19 cellular contexts compared by ENCODE assay signal in the genomic region with DNA sequence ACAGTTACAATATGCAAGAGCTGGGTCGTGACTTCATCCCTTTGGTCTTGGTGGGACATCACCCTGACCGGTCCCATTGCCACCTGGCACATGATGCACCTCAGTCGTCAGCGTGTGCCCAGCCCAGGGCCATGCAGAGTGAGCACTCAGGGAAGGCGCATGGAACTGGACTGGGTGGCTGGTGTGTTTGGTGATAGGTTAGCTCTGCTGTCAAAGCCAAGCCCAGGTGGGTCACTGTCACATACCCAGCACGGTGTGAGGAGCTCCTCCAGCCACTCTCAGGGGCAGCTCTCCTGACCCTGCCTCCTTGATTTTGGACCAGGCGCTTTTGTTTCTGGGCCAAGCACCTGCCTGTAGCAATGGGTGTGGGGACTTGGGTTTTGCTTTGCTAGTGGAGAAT.
DNase-seq lines count a peak whose midpoint lies in the region; ATAC-seq and TF ChIP-seq lines count a peak whose summit lies in the region.
"Had no signal": no experiment of that assay in that cellular context is flagged by ENCODE, and none has a peak within 500 bp of the region (broad histone marks: within the 10 kb centered on the region; RNA-seq: fewer than 3 reads in every experiment).

No MANE protein-coding gene starts in this region.

- H3K4me1 ChIP-seq in IMR-90 (ENCODE audit: control insufficient read depth, insufficient read depth, low read length) (peaks cover 29% of the 10 kb centered on the region), body of pancreas (peaks cover 66% of the 10 kb centered on the region), subcutaneous abdominal adipose tissue (ENCODE audit: control insufficient read depth in 5 of 5, insufficient read depth in 5 of 5, low read length in 5 of 5) (peaks cover 20 to 77% (median 65%) of the 10 kb centered on the region in 5 donors)

- peak overlapping the region; percentile 76 for H3K18ac ChIP-seq in IMR-90 (ENCODE audit: low read depth, low read length)

- peaks cover 4% of the 10 kb centered on the region for H3K27me3 Mint-ChIP-seq in nephron (ENCODE audit: low read depth)
- H3K27me3 Mint-ChIP-seq: activated CD8-positive, alpha-beta T cell treated with anti-CD3 and anti-CD28 coated beads for 36 hours; IgD-negative memory B cell had no signal

- 94% methylated on average over 3 of the region's 7 CpGs; no CpG with 5 or more reads in 1 of the 2 experiments for WGBS in IMR-90 (ENCODE audit: extremely low coverage in 2 of 2, insufficient read length in 1 of 2), 2 experiments
- WGBS in body of pancreas, 2 donors = 88 to 90% methylated on average over 3 to 7 of the region's 7 CpGs

- peak overlapping the region; percentile 96 for H3K14ac ChIP-seq in IMR-90 (replicated peaks; ENCODE audit: low read depth, low read length)

- peak overlapping the region; percentile 0; the same call in 1 of the 2 replicates for H3K9ac ChIP-seq in IMR-90 (ENCODE audit: low read depth, low read length)
- peak overlapping the region in 3 of 5 donors; percentile 51 to 66 (median 57) for H3K9ac ChIP-seq in subcutaneous abdominal adipose tissue (ENCODE audit: low read length in 5 of 5)

- no peak overlapping the region for H3K4me3 ChIP-seq in IMR-90 (ENCODE audit: insufficient read depth, low read depth, low read length)
- H3K4me3 ChIP-seq in body of pancreas = no peak overlapping the region
- no peak overlapping the region for H3K4me3 ChIP-seq in subcutaneous abdominal adipose tissue (ENCODE audit: low read depth in 1 of 5, low read length in 5 of 5)
- H3K4me3 ChIP-seq: adrenal gland had no signal

- peak overlapping the region; percentile 66 for H2AFZ ChIP-seq in IMR-90 (replicated peaks; ENCODE audit: low read length, poor library complexity)

- H2AK9ac ChIP-seq in IMR-90 (replicated peaks; ENCODE audit: low read depth, low read length, poor library complexity) = peak overlapping the region; percentile 84

- in situ Hi-C loops in IMR-90 (cut with MboI; ENCODE audit: low sequenced_read_pairs) = no loop called here

- TF ChIP-seq CTCF in IMR-90 (conservative IDR thresholded peaks at IDR 0.05; ENCODE audit: low read depth, low read length) (no peak), body of pancreas (IDR thresholded peaks at IDR 0.05) (no peak), nephron (IDR thresholded peaks at IDR 0.05; ENCODE audit: unreplicated experiment in 3 of 3) (no peak), GM20000 (IDR thresholded peaks at IDR 0.05; ENCODE audit: extremely low read depth, missing control alignments) (no peak)

- CTCF ChIA-PET in IMR-90 (lab: Yijun Ruan, JAX) = interaction anchor here (0.6 kb wide), 1 partner anchor 601 kb away, joined by 3 read pairs; no protein-coding TSS in a partner anchor

- peak overlapping the region; percentile 74; the same call in 2 of the 3 replicates for H2BK15ac ChIP-seq in IMR-90 (ENCODE audit: low read depth, low read length)

- H3K4me1 Mint-ChIP-seq in nephron = peaks cover 31% of the 10 kb centered on the region

- H3K4me2 ChIP-seq in IMR-90 (ENCODE audit: low read depth, low read length) = no peak overlapping the region

- H3K79me1 ChIP-seq in IMR-90 (ENCODE audit: low read depth in 1 of 2, low read length in 2 of 2) = peaks cover 16 to 79% of the 10 kb centered on the region in 2 experiments

- DNase-seq in IMR-90 (no peak), body of pancreas (no peak), GM20000 (ENCODE audit: low spot score) (no peak), NCI-H1105 treated with DMSO at 0.1 percent for 48 hours (lab: John Stamatoyannopoulos, UW) (no peak), RKO (ENCODE audit: low spot score) (no peak), NCI-H82 (lab: John Stamatoyannopoulos, UW) (no peak)
- DNase-seq: activated CD8-positive, alpha-beta T cell treated with anti-CD3 and anti-CD28 coated beads for 36 hours; activated gamma-delta T cell; adrenal gland; CD4-positive, CD25-positive, alpha-beta regulatory T cell; DMS 273 treated with DMSO at 0.1 percent for 48 hours; midbrain; NCI-H1417 treated with DMSO at 0.1 percent for 48 hours; NCI-H2107; NCI-H510A treated with DMSO at 0.1 percent for 48 hours had no signal

- no peak overlapping the region for H3K4me3 Mint-ChIP-seq in nephron
- H3K4me3 Mint-ChIP-seq: activated CD8-positive, alpha-beta T cell treated with anti-CD3 and anti-CD28 coated beads for 36 hours; CD4-positive, CD25-positive, alpha-beta regulatory T cell; IgD-negative memory B cell had no signal

- H3K9me3 ChIP-seq in IMR-90 (ENCODE audit: control insufficient read depth, insufficient read depth, low read length) (no peaks in the 10 kb centered on the region), body of pancreas (no peaks in the 10 kb centered on the region), subcutaneous abdominal adipose tissue (ENCODE audit: control insufficient read depth in 5 of 5, low read length in 5 of 5) (no peaks in the 10 kb centered on the region)
- H3K9me3 ChIP-seq: adrenal gland had no signal

- no peak overlapping the region; the same call in 1 of the 2 replicates for H3K56ac ChIP-seq in IMR-90 (ENCODE audit: extremely low read depth, insufficient read depth, low read length)

- ATAC-seq in IMR-90 (ENCODE audit: low read depth) = no peak
- ATAC-seq in body of pancreas = no peak
- ATAC-seq: activated CD8-positive, alpha-beta T cell treated with anti-CD3 and anti-CD28 coated beads for 36 hours had no signal

- H3K27ac ChIP-seq in IMR-90 (ENCODE audit: insufficient read depth, low read length) (peak overlapping the region; percentile 77), body of pancreas (peak overlapping the region; percentile 55 to 92 (median 82)), subcutaneous abdominal adipose tissue (ENCODE audit: low read depth, low read length) (peak overlapping the region; percentile 100)
- H3K27ac ChIP-seq: HL-60 had no signal

- POLR2A ChIA-PET in IMR-90 (lab: Charles Lee; ENCODE audit: unreplicated experiment) = no interaction called here

- BruUV-seq in IMR-90 (replicated peaks; lab: Mats Ljungman, UMichigan) = no TSS peak

- peak overlapping the region; percentile 94 for H3K23ac ChIP-seq in IMR-90 (ENCODE audit: low read depth, low read length)

- peak overlapping the region in 2 of 3 experiments; percentile 94 to 98 for H3K27ac Mint-ChIP-seq in nephron
- H3K27ac Mint-ChIP-seq: activated CD8-positive, alpha-beta T cell treated with anti-CD3 and anti-CD28 coated beads for 36 hours; CD4-positive, CD25-positive, alpha-beta regulatory T cell; IgD-negative memory B cell had no signal

- peak overlapping the region; percentile 80 for H4K5ac ChIP-seq in IMR-90 (ENCODE audit: low read depth, low read length)

- intact Hi-C loops in IMR-90 (cut with micrococcal nuclease) (no loop called here), body of pancreas (cut with DNase I) (no loop called here)

- no peaks in the 10 kb centered on the region for H3K36me3 Mint-ChIP-seq in nephron (ENCODE audit: low read depth)
- H3K36me3 Mint-ChIP-seq: CD4-positive, CD25-positive, alpha-beta regulatory T cell; IgD-negative memory B cell had no signal

- H2BK120ac ChIP-seq in IMR-90 (ENCODE audit: low read depth, low read length) = peak overlapping the region; percentile 92

- TF ChIP-seq POLR2A in IMR-90 (IDR thresholded peaks at IDR 0.05; ENCODE audit: low read depth, low read length) = no peak
- TF ChIP-seq POLR2A in body of pancreas (IDR thresholded peaks at IDR 0.05) = no peak

- H3K9me3 Mint-ChIP-seq in nephron = no peaks in the 10 kb centered on the region
- H3K9me3 Mint-ChIP-seq: activated CD8-positive, alpha-beta T cell treated with anti-CD3 and anti-CD28 coated beads for 36 hours; IgD-negative memory B cell had no signal

- dilution Hi-C loops in IMR-90 (cut with HindIII; ENCODE audit: low sequenced_read_pairs, unreplicated experiment) = no loop called here

- peak overlapping the region; percentile 87 for H2BK5ac ChIP-seq in IMR-90 (ENCODE audit: low read depth, low read length, poor library complexity, severe bottlenecking)

- H3K27me3 ChIP-seq in IMR-90 (ENCODE audit: control insufficient read depth, insufficient read depth, low read length) (no peaks in the 10 kb centered on the region), body of pancreas (no peaks in the 10 kb centered on the region), subcutaneous abdominal adipose tissue (ENCODE audit: control insufficient read depth in 5 of 5, insufficient read depth in 4 of 5, low read length in 5 of 5) (no peaks in the 10 kb centered on the region)
- H3K27me3 ChIP-seq: adrenal gland had no signal

- no peak for TF ChIP-seq RAD21 in IMR-90 (IDR thresholded peaks at IDR 0.05; ENCODE audit: low read length)

- H3K9me1 ChIP-seq in IMR-90 (ENCODE audit: insufficient read depth, low read length) = peaks cover 35% of the 10 kb centered on the region

- peak overlapping the region; percentile 95 for H4K91ac ChIP-seq in IMR-90 (ENCODE audit: insufficient read depth, low read depth, low read length)

- H3K4ac ChIP-seq in IMR-90 (ENCODE audit: low read depth, low read length) = peak overlapping the region; percentile 80

- peak overlapping the region; percentile 3 to 88; a peak in 3 of 4 replicates for H4K8ac ChIP-seq in IMR-90 (ENCODE audit: low read depth in 2 of 2, low read length in 2 of 2)

- H2BK20ac ChIP-seq in IMR-90 (ENCODE audit: low read depth, low read length) = peak overlapping the region; percentile 58

- H3K36me3 ChIP-seq in IMR-90 (ENCODE audit: control insufficient read depth, insufficient read depth, low read length) (peaks cover 2% of the 10 kb centered on the region; the same call in 1 of the 2 replicates), body of pancreas (replicated peaks in 1 of 2; ENCODE audit: insufficient read depth in 1 of 2, low read depth in 2 of 2) (no peaks in the 10 kb centered on the region), subcutaneous abdominal adipose tissue (ENCODE audit: control insufficient read depth in 5 of 5, insufficient read depth in 5 of 5, low read length in 5 of 5) (peaks cover 0 to 44% (median 17%) of the 10 kb centered on the region in 5 donors)
- H3K36me3 ChIP-seq: adrenal gland had no signal

- peaks cover 27% of the 10 kb centered on the region for H4K20me1 ChIP-seq in IMR-90 (ENCODE audit: insufficient read depth, low read length)

- peak overlapping the region; percentile 97 for H2AK5ac ChIP-seq in IMR-90 (ENCODE audit: low read depth, low read length)

TF ChIP-seq in IMR-90, 13 proteins besides CTCF, POLR2A, EP300 and RAD21:
- no peak for TF ChIP-seq CHD1 (IDR thresholded peaks at IDR 0.05; ENCODE audit: low read depth, low read length)
- no peak for TF ChIP-seq MAZ (IDR thresholded peaks at IDR 0.05; ENCODE audit: borderline replicate concordance, low read depth, low read length)
- TF ChIP-seq RFX5 (IDR thresholded peaks at IDR 0.05; ENCODE audit: low read depth, low read length) = no peak
- TF ChIP-seq MAFK (IDR thresholded peaks at IDR 0.05; ENCODE audit: low read depth, low read length) = no peak
- no peak for TF ChIP-seq BHLHE40 (IDR thresholded peaks at IDR 0.05; ENCODE audit: low read depth, low read length)
- no peak for TF ChIP-seq NFE2L2 (IDR thresholded peaks at IDR 0.05; ENCODE audit: low read depth, low read length)
- TF ChIP-seq FOS (IDR thresholded peaks at IDR 0.05; ENCODE audit: low read depth, low read length) = no peak
- TF ChIP-seq CEBPB (IDR thresholded peaks at IDR 0.05; ENCODE audit: low read depth, low read length) = no peak
TF ChIP-seq in IMR-90: peak in this region for 0.
